Comparison of ENCODE assay signal across 20 cellular contexts in genomic region chr2:192150166-192150565, GRCh38. TPM values are rescaled to one million over a fixed set of nuclear protein-coding genes. Genes with fewer than 3 reads are reported as not detected.
"Had no signal": no experiment of that assay in that cellular context is flagged by ENCODE, and none has a peak within 500 bp of the region (broad histone marks: within the 10 kb centered on the region; RNA-seq: fewer than 3 reads in every experiment).

No MANE protein-coding gene starts in this region.

- DNase-seq: activated CD4-positive, alpha-beta T cell treated with anti-CD3 and anti-CD28 coated beads for 1 hour; activated CD8-positive, alpha-beta memory T cell treated with anti-CD3 and anti-CD28 coated beads for 24 hours; activated CD8-positive, alpha-beta memory T cell treated with anti-CD3 and anti-CD28 coated beads, Interleukin-2, amount 50 U/mL, for 4 hours; activated effector memory CD4-positive, alpha-beta T cell treated with anti-CD3 and anti-CD28 coated beads, Interleukin-2, amount 50 U/mL, for 16 hours; activated naive CD4-positive, alpha-beta T cell treated with anti-CD3 and anti-CD28 coated beads, Interleukin-2, amount 10 ng/mL, durations not matched to agents 7 days and 5 days; activated T-cell treated with anti-CD3 and anti-CD28 coated beads, Interleukin-2, amount 50 U/mL, for 72 hours; cortex of kidney; gastrocnemius medialis; hippocampal formation; mesenchymal stem cell; ovary; stimulated activated CD4-positive, alpha-beta T cell treated with anti-CD3 and anti-CD28 coated beads, Interleukin-4, amount 100 ng/mL, for 24 hours; stimulated activated naive CD4-positive, alpha-beta T cell treated with Interleukin-2 at 50 U/mL for 16 hours; T-helper 9 cell had no signal

- ATAC-seq: activated T-cell treated with anti-CD3 and anti-CD28 coated beads, Interleukin-2, amount 50 U/mL, for 72 hours; gastrocnemius medialis had no signal

- H3K4me1 ChIP-seq: gastrocnemius medialis, prostate gland had no signal

- H3K9me3 ChIP-seq: gastrocnemius medialis, neutrophil, ovary, prostate gland had no signal

- H3K4me3 ChIP-seq: gastrocnemius medialis, ovary, prostate gland had no signal

- H3K36me3 ChIP-seq: gastrocnemius medialis, neutrophil, ovary, prostate gland had no signal

- H3K27me3 ChIP-seq: gastrocnemius medialis, neutrophil, ovary had no signal

- H3K27ac ChIP-seq: epithelial cell of prostate, gastrocnemius medialis, neutrophil, prostate gland had no signal

RNA-seq across cellular contexts. Expression of gene TMEFF2, which starts 44.6 kb away (rescaled TPM):
- total RNA-seq: activated T-cell treated with anti-CD3 and anti-CD28 coated beads, Interleukin-2, amount 50 U/mL, for 72 hours; liver; mononuclear cell; T-helper 1 cell treated with Interleukin-12 subunit alpha and Interleukin-12 subunit beta and Interleukin-4 antibody, amounts not matched to agents 30 ng/mL and 1 ng/mL, for 36 hours had no signal
